1 cellular context compared by ENCODE assay signal in the genomic region with DNA sequence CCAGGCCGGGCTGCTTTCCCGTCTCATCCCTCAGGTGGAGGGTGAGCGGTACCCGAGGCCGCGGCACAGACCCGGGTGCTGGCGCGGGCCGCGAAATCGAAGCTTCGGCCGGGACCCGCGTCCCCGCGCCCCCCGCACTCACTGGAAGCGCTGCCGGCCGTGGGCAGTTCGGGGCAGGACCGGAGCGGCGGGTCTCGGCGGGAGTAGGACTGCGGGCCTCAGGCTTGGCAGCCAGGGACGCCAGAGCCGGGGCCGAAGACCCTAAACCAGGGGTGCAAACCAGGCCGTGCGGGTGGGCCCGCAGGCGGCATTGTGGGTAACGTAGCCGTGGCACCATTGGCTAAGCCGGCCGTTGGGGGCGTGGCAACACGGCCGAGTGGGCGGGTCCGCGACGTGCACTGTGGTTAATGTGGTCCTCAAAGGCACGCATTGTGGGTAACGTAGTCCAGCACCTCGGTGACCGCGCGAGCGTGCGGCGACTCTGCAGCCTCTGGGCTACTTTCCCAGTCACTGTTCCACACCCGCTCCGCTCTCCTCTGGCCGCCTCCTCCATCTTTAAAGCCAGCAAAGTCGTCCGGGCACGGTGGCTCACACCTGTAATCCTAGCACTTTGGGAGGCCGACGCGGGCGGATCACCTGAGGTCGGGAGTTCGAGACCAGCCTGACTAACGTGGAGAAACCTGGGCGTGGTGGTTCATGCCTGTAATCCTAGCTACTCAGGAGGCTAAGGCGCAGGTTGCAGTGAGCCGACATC.
TF ChIP-seq lines count a peak whose summit lies in the region.

ZNF500 (minus strand) TSS at position 288 of the 754 bp plus-strand sequence. CDS start 1,184 bp downstream, outside the sequence.

TF ChIP-seq in HepG2, 621 proteins besides CTCF, POLR2A, EP300 and RAD21 (continued from another document and continues in another):
- peak; percentile 35; the same call in 1 of the 2 replicates for TF ChIP-seq E2F1 (CRISPR knock-in tag; IDR thresholded peaks at IDR 0.05)
- peak; percentile 60; the same call in 1 of the 2 replicates for TF ChIP-seq GMEB2 (CRISPR knock-in tag; IDR thresholded peaks at IDR 0.05; ENCODE audit: low read depth)
- TF ChIP-seq ZMYM2 (CRISPR knock-in tag; IDR thresholded peaks at IDR 0.05), result peak; percentile 93
- TF ChIP-seq ZNF770 (CRISPR knock-in tag; IDR thresholded peaks at IDR 0.05), result no peak
- TF ChIP-seq POGZ (CRISPR knock-in tag; IDR thresholded peaks at IDR 0.05), result peak; percentile 43
- TF ChIP-seq ZMAT5 (CRISPR knock-in tag; IDR thresholded peaks at IDR 0.05; ENCODE audit: borderline replicate concordance, low read depth), result no peak
- peak; percentile 98 for TF ChIP-seq ZNF143 (CRISPR knock-in tag; IDR thresholded peaks at IDR 0.05)
- no peak for TF ChIP-seq ZNF33A (CRISPR knock-in tag; IDR thresholded peaks at IDR 0.05; ENCODE audit: borderline replicate concordance)
- TF ChIP-seq, protein P1, sequence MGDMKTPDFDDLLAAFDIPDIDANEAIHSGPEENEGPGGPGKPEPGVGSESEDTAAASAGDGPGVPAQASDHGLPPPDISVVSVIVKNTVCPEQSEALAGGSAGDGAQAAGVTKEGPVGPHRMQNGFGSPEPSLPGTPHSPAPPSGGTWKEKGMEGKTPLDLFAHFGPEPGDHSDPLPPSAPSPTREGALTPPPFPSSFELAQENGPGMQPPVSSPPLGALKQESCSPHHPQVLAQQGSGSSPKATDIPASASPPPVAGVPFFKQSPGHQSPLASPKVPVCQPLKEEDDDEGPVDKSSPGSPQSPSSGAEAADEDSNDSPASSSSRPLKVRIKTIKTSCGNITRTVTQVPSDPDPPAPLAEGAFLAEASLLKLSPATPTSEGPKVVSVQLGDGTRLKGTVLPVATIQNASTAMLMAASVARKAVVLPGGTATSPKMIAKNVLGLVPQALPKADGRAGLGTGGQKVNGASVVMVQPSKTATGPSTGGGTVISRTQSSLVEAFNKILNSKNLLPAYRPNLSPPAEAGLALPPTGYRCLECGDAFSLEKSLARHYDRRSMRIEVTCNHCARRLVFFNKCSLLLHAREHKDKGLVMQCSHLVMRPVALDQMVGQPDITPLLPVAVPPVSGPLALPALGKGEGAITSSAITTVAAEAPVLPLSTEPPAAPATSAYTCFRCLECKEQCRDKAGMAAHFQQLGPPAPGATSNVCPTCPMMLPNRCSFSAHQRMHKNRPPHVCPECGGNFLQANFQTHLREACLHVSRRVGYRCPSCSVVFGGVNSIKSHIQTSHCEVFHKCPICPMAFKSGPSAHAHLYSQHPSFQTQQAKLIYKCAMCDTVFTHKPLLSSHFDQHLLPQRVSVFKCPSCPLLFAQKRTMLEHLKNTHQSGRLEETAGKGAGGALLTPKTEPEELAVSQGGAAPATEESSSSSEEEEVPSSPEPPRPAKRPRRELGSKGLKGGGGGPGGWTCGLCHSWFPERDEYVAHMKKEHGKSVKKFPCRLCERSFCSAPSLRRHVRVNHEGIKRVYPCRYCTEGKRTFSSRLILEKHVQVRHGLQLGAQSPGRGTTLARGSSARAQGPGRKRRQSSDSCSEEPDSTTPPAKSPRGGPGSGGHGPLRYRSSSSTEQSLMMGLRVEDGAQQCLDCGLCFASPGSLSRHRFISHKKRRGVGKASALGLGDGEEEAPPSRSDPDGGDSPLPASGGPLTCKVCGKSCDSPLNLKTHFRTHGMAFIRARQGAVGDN (CRISPR knock-in tag; IDR thresholded peaks at IDR 0.05), result peak; percentile 89
- TF ChIP-seq THRA (CRISPR knock-in tag; IDR thresholded peaks at IDR 0.05; ENCODE audit: borderline replicate concordance), result peak; percentile 83
- TF ChIP-seq ZNF383 (CRISPR knock-in tag; IDR thresholded peaks at IDR 0.05; ENCODE audit: borderline replicate concordance), result no peak; the same call in 1 of the 2 replicates
- TF ChIP-seq, protein P2, sequence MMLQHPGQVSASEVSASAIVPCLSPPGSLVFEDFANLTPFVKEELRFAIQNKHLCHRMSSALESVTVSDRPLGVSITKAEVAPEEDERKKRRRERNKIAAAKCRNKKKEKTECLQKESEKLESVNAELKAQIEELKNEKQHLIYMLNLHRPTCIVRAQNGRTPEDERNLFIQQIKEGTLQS (CRISPR knock-in tag; IDR thresholded peaks at IDR 0.05), result peak; percentile 56; the same call in 1 of the 2 replicates
- 0 out of 2 replicates have a peak, but pooled peaks have one; percentile 48 for TF ChIP-seq GPN1 (CRISPR knock-in tag; IDR thresholded peaks at IDR 0.05; ENCODE audit: borderline replicate concordance)
- no peak for TF ChIP-seq ARNT (IDR thresholded peaks at IDR 0.05)
- no peak for TF ChIP-seq ARID2 (CRISPR knock-in tag; IDR thresholded peaks at IDR 0.05; ENCODE audit: borderline replicate concordance)
- TF ChIP-seq SCMH1 (CRISPR knock-in tag; IDR thresholded peaks at IDR 0.05; ENCODE audit: borderline replicate concordance), result no peak
- TF ChIP-seq, protein P3, sequence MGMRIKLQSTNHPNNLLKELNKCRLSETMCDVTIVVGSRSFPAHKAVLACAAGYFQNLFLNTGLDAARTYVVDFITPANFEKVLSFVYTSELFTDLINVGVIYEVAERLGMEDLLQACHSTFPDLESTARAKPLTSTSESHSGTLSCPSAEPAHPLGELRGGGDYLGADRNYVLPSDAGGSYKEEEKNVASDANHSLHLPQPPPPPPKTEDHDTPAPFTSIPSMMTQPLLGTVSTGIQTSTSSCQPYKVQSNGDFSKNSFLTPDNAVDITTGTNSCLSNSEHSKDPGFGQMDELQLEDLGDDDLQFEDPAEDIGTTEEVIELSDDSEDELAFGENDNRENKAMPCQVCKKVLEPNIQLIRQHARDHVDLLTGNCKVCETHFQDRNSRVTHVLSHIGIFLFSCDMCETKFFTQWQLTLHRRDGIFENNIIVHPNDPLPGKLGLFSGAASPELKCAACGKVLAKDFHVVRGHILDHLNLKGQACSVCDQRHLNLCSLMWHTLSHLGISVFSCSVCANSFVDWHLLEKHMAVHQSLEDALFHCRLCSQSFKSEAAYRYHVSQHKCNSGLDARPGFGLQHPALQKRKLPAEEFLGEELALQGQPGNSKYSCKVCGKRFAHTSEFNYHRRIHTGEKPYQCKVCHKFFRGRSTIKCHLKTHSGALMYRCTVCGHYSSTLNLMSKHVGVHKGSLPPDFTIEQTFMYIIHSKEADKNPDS (CRISPR knock-in tag; IDR thresholded peaks at IDR 0.05), result no peak
- TF ChIP-seq, protein P4, sequence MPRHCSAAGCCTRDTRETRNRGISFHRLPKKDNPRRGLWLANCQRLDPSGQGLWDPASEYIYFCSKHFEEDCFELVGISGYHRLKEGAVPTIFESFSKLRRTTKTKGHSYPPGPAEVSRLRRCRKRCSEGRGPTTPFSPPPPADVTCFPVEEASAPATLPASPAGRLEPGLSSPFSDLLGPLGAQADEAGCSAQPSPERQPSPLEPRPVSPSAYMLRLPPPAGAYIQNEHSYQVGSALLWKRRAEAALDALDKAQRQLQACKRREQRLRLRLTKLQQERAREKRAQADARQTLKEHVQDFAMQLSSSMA (CRISPR knock-in tag; IDR thresholded peaks at IDR 0.05), result peak; percentile 83; the same call in 1 of the 2 replicates
- TF ChIP-seq ZNF275 (CRISPR knock-in tag; IDR thresholded peaks at IDR 0.05; ENCODE audit: borderline replicate concordance), result peak; percentile 79; the same call in 1 of the 2 replicates
- no peak; the same call in 1 of the 2 replicates for TF ChIP-seq NKX3-1 (CRISPR knock-in tag; IDR thresholded peaks at IDR 0.05)
- TF ChIP-seq FUBP1 (CRISPR knock-in tag; IDR thresholded peaks at IDR 0.05; ENCODE audit: borderline replicate concordance), result no peak
- TF ChIP-seq ZNF567 (CRISPR knock-in tag; IDR thresholded peaks at IDR 0.05; ENCODE audit: borderline replicate concordance), result no peak
- TF ChIP-seq TERF1 (CRISPR knock-in tag; IDR thresholded peaks at IDR 0.05), result no peak
- TF ChIP-seq RARG (CRISPR knock-in tag; IDR thresholded peaks at IDR 0.05; ENCODE audit: low read depth), result no peak
- peak; percentile 81 for TF ChIP-seq SP2 (CRISPR knock-in tag; IDR thresholded peaks at IDR 0.05)
- TF ChIP-seq ZNF430 (CRISPR knock-in tag; IDR thresholded peaks at IDR 0.05), result no peak
- TF ChIP-seq ZFP82 (CRISPR knock-in tag; IDR thresholded peaks at IDR 0.05; ENCODE audit: borderline replicate concordance), result no peak
- no peak for TF ChIP-seq BCL3 (CRISPR knock-in tag; IDR thresholded peaks at IDR 0.05)
- TF ChIP-seq SP140L (CRISPR knock-in tag; IDR thresholded peaks at IDR 0.05; ENCODE audit: borderline replicate concordance), result no peak
- no peak; the same call in none of the 2 replicates for TF ChIP-seq CBX5 (CRISPR knock-in tag; IDR thresholded peaks at IDR 0.05; ENCODE audit: borderline replicate concordance)
